In genomic region chr2:12702661-12703121, GRCh38 we compare ENCODE assay signal across 10 cellular contexts. TPM values are rescaled to one million over a fixed set of nuclear protein-coding genes. Genes with fewer than 3 reads are reported as not detected.
DNase-seq lines count a peak whose midpoint lies in the region; ATAC-seq, FAIRE-seq and TF ChIP-seq lines count a peak whose summit lies in the region.
"Had no signal": no experiment of that assay in that cellular context is flagged by ENCODE, and none has a peak within 500 bp of the region (broad histone marks: within the 10 kb centered on the region; RNA-seq: fewer than 3 reads in every experiment).

No MANE protein-coding gene starts in this region.

- peak overlapping the region; percentile 40 for H3K4me3 Mint-ChIP-seq in MCF 10A (ENCODE audit: unreplicated experiment)
- H3K4me3 Mint-ChIP-seq: central memory CD8-positive, alpha-beta T cell had no signal

- H3K27me3 ChIP-seq in MG63: no peaks in the 10 kb centered on the region
- H3K27me3 ChIP-seq: thyroid gland had no signal

- H3K9me3 ChIP-seq in MG63: peaks cover 13% of the 10 kb centered on the region
- H3K9me3 ChIP-seq: thyroid gland had no signal

- peak overlapping the region; percentile 89 for H3K27ac Mint-ChIP-seq in MCF 10A (ENCODE audit: low read depth, unreplicated experiment)

- H3K36me3 Mint-ChIP-seq in MCF 10A (ENCODE audit: insufficient read depth, unreplicated experiment): no peaks in the 10 kb centered on the region

- BruUV-seq in MCF 10A (replicated peaks; lab: Mats Ljungman, UMichigan): no TSS peak

- H3K4me3 ChIP-seq in MG63: no peak overlapping the region
- H3K4me3 ChIP-seq: thyroid gland had no signal

- no peaks in the 10 kb centered on the region for H3K27me3 Mint-ChIP-seq in MCF 10A (ENCODE audit: insufficient read depth, unreplicated experiment)
- H3K27me3 Mint-ChIP-seq: central memory CD8-positive, alpha-beta T cell had no signal

- POLR2A ChIA-PET in MCF 10A (lab: Yijun Ruan, JAX): interaction anchor here (0.9 to 4.8 kb wide), 11 partner anchors 9 to 384 kb away, joined by 3 to 44 read pairs (median 4); partner anchors contain the start of gene TRIB2

- ATAC-seq in HG03457 (IDR thresholded peaks at IDR 0.05; ENCODE audit: unreplicated experiment) (no peak), HG02642 (IDR thresholded peaks at IDR 0.05; ENCODE audit: poor library complexity, unreplicated experiment) (no peak)

- intact Hi-C loops in MCF 10A (cut with micrococcal nuclease): loop anchor here (5.0 kb wide), 3 partner anchors 195 to 260 kb away; no protein-coding TSS in a partner anchor

- no peaks in the 10 kb centered on the region for H3K36me3 ChIP-seq in MG63
- H3K36me3 ChIP-seq: thyroid gland had no signal

- CTCF ChIA-PET in MCF 10A (lab: Yijun Ruan, JAX): interaction anchor here (1.2 to 3.2 kb wide), 4 partner anchors 13 to 211 kb away, joined by 3 to 19 read pairs (median 4); partner anchors contain the start of gene TRIB2

- no peak for FAIRE-seq in frontal cortex (lab: Jason Lieb, UNC)

- H3K4me1 Mint-ChIP-seq in MCF 10A (ENCODE audit: insufficient read depth, unreplicated experiment): peaks cover 22% of the 10 kb centered on the region

- no peak for TF ChIP-seq CTCF in MCF 10A (IDR thresholded peaks at IDR 0.05; ENCODE audit: unreplicated experiment)

- DNase-seq in COLO668 (lab: John Stamatoyannopoulos, UW; ENCODE audit: unreplicated experiment) (peak; percentile 24), MG63 (peak; percentile 97), MCF 10A (ENCODE audit: unreplicated experiment) (peak; percentile 91), lung microvascular endothelial cell (ENCODE audit: low read depth in 2 of 2) (peak; percentile 71 to 96), NCI-H187 treated with DMSO at 0.1 percent for 48 hours (lab: John Stamatoyannopoulos, UW) (no peak), frontal cortex (ENCODE audit: low spot score in 2 of 2) (no peak)
- DNase-seq: thyroid gland had no signal

- H3K9me3 Mint-ChIP-seq in MCF 10A (ENCODE audit: unreplicated experiment): no peaks in the 10 kb centered on the region
- H3K9me3 Mint-ChIP-seq: central memory CD8-positive, alpha-beta T cell had no signal

RNA-seq across cellular contexts. Expression of gene TRIB2, which starts 14.0 kb away (rescaled TPM):
- 59.4 and 76.6 TPM in 2 replicates for total RNA-seq in MG63 (2014; rRNA removed; shearing (Covaris generic); ENCODE audit: low replicate concordance)
- total RNA-seq in MCF 10A (2022) (12.9 and 14.3 TPM in 2 replicates), lung microvascular endothelial cell (49.5 and 129 TPM in 2 replicates), frontal cortex (82.7 TPM)

Comparison
In these comparisons a context has a peak if more than half of its experiments do, and no peak if none do; other contexts are left out.
1. DNase-seq: peak in COLO668 (single experiment), MG63 (single experiment), MCF 10A (single experiment) and lung microvascular endothelial cell (2 of 2); none in NCI-H187 treated with DMSO at 0.1 percent for 48 hours (single experiment) and frontal cortex (0 of 2).